In the genomic region with DNA sequence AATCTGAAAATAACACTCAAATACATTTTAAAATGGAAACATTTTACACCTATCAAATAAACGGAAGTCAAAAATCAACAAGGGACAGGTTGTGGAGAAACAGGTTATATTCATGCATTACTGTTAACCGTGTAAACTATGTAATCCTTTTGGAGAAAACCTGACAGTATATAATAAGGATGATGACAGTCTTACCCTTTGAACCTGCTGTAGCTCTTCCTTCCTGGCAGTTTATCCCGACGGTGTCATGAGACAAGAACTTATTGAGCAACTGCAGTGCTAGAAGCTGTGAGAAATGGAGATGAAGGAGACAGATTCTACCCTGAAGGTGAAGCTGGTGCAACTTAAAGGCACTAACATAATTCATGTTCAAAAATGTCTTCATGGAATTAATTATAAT, we compare ENCODE assay signal across 21 cellular contexts.
"Had no signal": no experiment of that assay in that cellular context is flagged by ENCODE, and none has a peak within 500 bp of the region (broad histone marks: within the 10 kb centered on the region; RNA-seq: fewer than 3 reads in every experiment).

No MANE protein-coding gene starts in this region.

- H3K9me3 Mint-ChIP-seq: nephron progenitor cell; stimulated activated effector memory CD8-positive, alpha-beta T cell treated with anti-CD3 and anti-CD28 coated beads, Interleukin-12 subunit alpha, Interleukin-12 subunit beta, amount 100 ng/mL, for 72 hours had no signal

- H3K4me3 Mint-ChIP-seq: memory B cell; naive thymus-derived CD4-positive, alpha-beta T cell; nephron progenitor cell; stimulated activated effector memory CD8-positive, alpha-beta T cell treated with anti-CD3 and anti-CD28 coated beads, Interleukin-12 subunit alpha, Interleukin-12 subunit beta, amount 100 ng/mL, for 72 hours had no signal

- H3K4me3 ChIP-seq: dorsolateral prefrontal cortex, esophagus muscularis mucosa, lung, prostate gland, sigmoid colon, stomach, thyroid gland had no signal

- H3K36me3 Mint-ChIP-seq: naive thymus-derived CD4-positive, alpha-beta T cell; stimulated activated effector memory CD8-positive, alpha-beta T cell treated with anti-CD3 and anti-CD28 coated beads, Interleukin-12 subunit alpha, Interleukin-12 subunit beta, amount 100 ng/mL, for 72 hours had no signal

- ATAC-seq: left lobe of liver; naive thymus-derived CD4-positive, alpha-beta T cell; right cardiac atrium; stimulated activated effector memory CD8-positive, alpha-beta T cell treated with anti-CD3 and anti-CD28 coated beads, Interleukin-12 subunit alpha, Interleukin-12 subunit beta, amount 100 ng/mL, for 72 hours had no signal

- H3K27me3 Mint-ChIP-seq: memory B cell had no signal

- H3K4me1 Mint-ChIP-seq: stimulated activated effector memory CD8-positive, alpha-beta T cell treated with anti-CD3 and anti-CD28 coated beads, Interleukin-12 subunit alpha, Interleukin-12 subunit beta, amount 100 ng/mL, for 72 hours had no signal

- DNase-seq: cerebellar nuclear complex; dorsolateral prefrontal cortex; effector CD4-positive, alpha-beta T cell; head of caudate nucleus; naive thymus-derived CD4-positive, alpha-beta T cell; nephron progenitor cell; nucleus accumbens; right cardiac atrium; sigmoid colon; stimulated activated CD4-positive, alpha-beta T cell treated with anti-CD3 and anti-CD28 coated beads, Interleukin-2, amount 100 ng/mL, for 24 hours; stimulated activated CD4-positive, alpha-beta T cell treated with anti-CD3 and anti-CD28 coated beads, Interleukin-4, amount 100 ng/mL, for 24 hours; stimulated activated naive CD4-positive, alpha-beta T cell treated with Interleukin-2 at 50 U/mL for 16 hours; stomach; thyroid gland; trophoblast cell had no signal

- H3K27ac Mint-ChIP-seq: naive thymus-derived CD4-positive, alpha-beta T cell; nephron progenitor cell; stimulated activated effector memory CD8-positive, alpha-beta T cell treated with anti-CD3 and anti-CD28 coated beads, Interleukin-12 subunit alpha, Interleukin-12 subunit beta, amount 100 ng/mL, for 72 hours had no signal
